8 cellular contexts compared by ENCODE assay signal in genomic region chr19:2474232-2475017, GRCh38. TPM values are rescaled to one million over a fixed set of nuclear protein-coding genes. Genes with fewer than 3 reads are reported as not detected.
A peak's percentile ranks its signal among the peaks of the same experiment; 100 is the strongest.
DNase-seq lines count a peak whose midpoint lies in the region; ATAC-seq and TF ChIP-seq lines count a peak whose summit lies in the region.

No MANE protein-coding gene starts in this region.

- intact Hi-C loops in activated T-helper 1 cell treated with anti-CD3 and anti-CD28 coated beads, Interleukin-12 subunit alpha, Interleukin-12 subunit beta, Interleukin-2, Interleukin-4 antibody, amounts not matched to agents 30 ng/mL and 10 ng/mL and 1 ng/mL, durations not matched to agents 14 hours and 24 hours and 36 hours (cut with micrococcal nuclease), result loop anchor here (1.0 to 10.0 kb wide), 9 partner anchors 18 to 563 kb away; partner anchors contain the start of genes LMNB2, SGTA, SLC39A3 and THOP1

- H3K9me3 ChIP-seq in HUES48 (ENCODE audit: control insufficient read depth, insufficient read depth, low read length) (no peaks in the 10 kb centered on the region), Peyer's patch (no peaks in the 10 kb centered on the region), fibroblast of lung (ENCODE audit: control insufficient read depth, insufficient read depth, low read depth, low read length) (no peaks in the 10 kb centered on the region)

- H3K4me1 ChIP-seq in HUES48 (ENCODE audit: control insufficient read depth, insufficient read depth, low read length), result no peaks in the 10 kb centered on the region; the same call in 1 of the 2 replicates
- H3K4me1 ChIP-seq in Peyer's patch, result peaks cover 3 to 30% (median 12%) of the 10 kb centered on the region in 4 donors
- peaks cover 4% of the 10 kb centered on the region for H3K4me1 ChIP-seq in fibroblast of lung (ENCODE audit: control insufficient read depth, extremely low read depth, insufficient read depth, low read length)

- H3K4me3 ChIP-seq in HUES48 (ENCODE audit: low read depth, low read length), result peak overlapping the region; percentile 39
- peak overlapping the region; percentile 68 to 94 (median 84) for H3K4me3 ChIP-seq in Peyer's patch
- H3K4me3 ChIP-seq in fibroblast of lung (replicated peaks in 1 of 4; ENCODE audit: control extremely low read depth in 1 of 4, insufficient read depth in 1 of 4, low read depth in 3 of 4, low read length in 4 of 4), result peak overlapping the region; percentile 43 to 92 (median 58)

- H4K20me1 ChIP-seq in fibroblast of lung (ENCODE audit: control insufficient read depth, extremely low read depth, insufficient read depth, low read length), result no peaks in the 10 kb centered on the region

- in situ Hi-C loops in ACHN (cut with HindIII; ENCODE audit: low pct_ligation_motif_present, low pct_unique_long_range_greater_than_20kb, low sequenced_read_pairs), result no loop called here

- no peaks in the 10 kb centered on the region for H3K36me3 ChIP-seq in HUES48 (ENCODE audit: control insufficient read depth, insufficient read depth, low read length)
- H3K36me3 ChIP-seq in Peyer's patch, result no peaks in the 10 kb centered on the region
- H3K36me3 ChIP-seq in fibroblast of lung (ENCODE audit: control insufficient read depth, insufficient read depth, low read length), result peaks cover 8% of the 10 kb centered on the region

- TF ChIP-seq POLR2A in Peyer's patch (IDR thresholded peaks at IDR 0.05), result no peak

- TF ChIP-seq CTCF in Peyer's patch (IDR thresholded peaks at IDR 0.05) (peak; percentile 98 to 100 (median 99)), fibroblast of lung (conservative IDR thresholded peaks at IDR 0.05 in 1 of 2, IDR thresholded peaks at IDR 0.05 in 1 of 2; ENCODE audit: low read depth in 1 of 2, low read length in 2 of 2) (peak; percentile 65 to 79)

- peaks cover 23% of the 10 kb centered on the region for H3K79me2 ChIP-seq in fibroblast of lung (ENCODE audit: control insufficient read depth, insufficient read depth, low read length)

- H3K9ac ChIP-seq in HUES48 (ENCODE audit: low read depth, low read length) (no peak overlapping the region), fibroblast of lung (ENCODE audit: insufficient read depth, low read length) (peak overlapping the region; percentile 59)

- H3K27me3 ChIP-seq in HUES48 (ENCODE audit: control insufficient read depth, insufficient read depth, low read length) (peaks cover 32% of the 10 kb centered on the region), Peyer's patch (no peaks in the 10 kb centered on the region), fibroblast of lung (ENCODE audit: control insufficient read depth, insufficient read depth, low read length) (no peaks in the 10 kb centered on the region)

- peaks cover 16% of the 10 kb centered on the region for H3K4me1 Mint-ChIP-seq in activated T-helper 1 cell treated with anti-CD3 and anti-CD28 coated beads, Interleukin-12 subunit alpha, Interleukin-12 subunit beta, Interleukin-2, Interleukin-4 antibody, amounts not matched to agents 30 ng/mL and 10 ng/mL and 1 ng/mL, durations not matched to agents 14 hours and 24 hours and 36 hours (ENCODE audit: low read depth)
- peaks cover 11 to 37% (median 24%) of the 10 kb centered on the region in 4 donors for H3K4me1 Mint-ChIP-seq in naive thymus-derived CD8-positive, alpha-beta T cell
- H3K4me1 Mint-ChIP-seq in stimulated activated memory B cell treated with anti-CD40 and anti-IgM and Interleukin-4, amounts not matched to agents 10 μg/mL and 1 μg/mL and 100 μg/mL, for 72 hours, result peaks cover 32% of the 10 kb centered on the region

- H2AFZ ChIP-seq in fibroblast of lung (ENCODE audit: low read length), result no peak overlapping the region

- H3K27ac ChIP-seq in HUES48 (ENCODE audit: low read depth, low read length) (peak overlapping the region; percentile 61), Peyer's patch (peak overlapping the region; percentile 76 to 92 (median 82)), fibroblast of lung (ENCODE audit: insufficient read depth, low read length) (peak overlapping the region; percentile 82)

- ATAC-seq in GM18867 (IDR thresholded peaks at IDR 0.05; ENCODE audit: unreplicated experiment), result peak; percentile 30
- peak; percentile 45 to 52 for ATAC-seq in naive thymus-derived CD8-positive, alpha-beta T cell
- ATAC-seq in stimulated activated memory B cell treated with anti-CD40 and anti-IgM and Interleukin-4, amounts not matched to agents 10 μg/mL and 1 μg/mL and 100 μg/mL, for 72 hours, result peak; percentile 60

- POLR2A ChIA-PET in naive thymus-derived CD8-positive, alpha-beta T cell (lab: Charles Lee), result interaction anchor here (0.5 to 6.1 kb wide), 12 partner anchors 20 to 190 kb away, joined by 3 to 346 read pairs (median 38); partner anchors contain the start of gene TIMM13

- H3K36me3 Mint-ChIP-seq in activated T-helper 1 cell treated with anti-CD3 and anti-CD28 coated beads, Interleukin-12 subunit alpha, Interleukin-12 subunit beta, Interleukin-2, Interleukin-4 antibody, amounts not matched to agents 30 ng/mL and 10 ng/mL and 1 ng/mL, durations not matched to agents 14 hours and 24 hours and 36 hours (ENCODE audit: low read depth), result peaks cover 23% of the 10 kb centered on the region
- H3K36me3 Mint-ChIP-seq in naive thymus-derived CD8-positive, alpha-beta T cell, result peaks cover 0 to 16% (median 3%) of the 10 kb centered on the region in 3 donors
- peaks cover 27% of the 10 kb centered on the region for H3K36me3 Mint-ChIP-seq in stimulated activated memory B cell treated with anti-CD40 and anti-IgM and Interleukin-4, amounts not matched to agents 10 μg/mL and 1 μg/mL and 100 μg/mL, for 72 hours

- peak overlapping the region; percentile 91 for H3K27ac Mint-ChIP-seq in activated T-helper 1 cell treated with anti-CD3 and anti-CD28 coated beads, Interleukin-12 subunit alpha, Interleukin-12 subunit beta, Interleukin-2, Interleukin-4 antibody, amounts not matched to agents 30 ng/mL and 10 ng/mL and 1 ng/mL, durations not matched to agents 14 hours and 24 hours and 36 hours
- peak overlapping the region in 8 of 10 donors; percentile 50 to 96 (median 90) for H3K27ac Mint-ChIP-seq in naive thymus-derived CD8-positive, alpha-beta T cell
- H3K27ac Mint-ChIP-seq in stimulated activated memory B cell treated with anti-CD40 and anti-IgM and Interleukin-4, amounts not matched to agents 10 μg/mL and 1 μg/mL and 100 μg/mL, for 72 hours, result peak overlapping the region; percentile 82

- H3K27me3 Mint-ChIP-seq in activated T-helper 1 cell treated with anti-CD3 and anti-CD28 coated beads, Interleukin-12 subunit alpha, Interleukin-12 subunit beta, Interleukin-2, Interleukin-4 antibody, amounts not matched to agents 30 ng/mL and 10 ng/mL and 1 ng/mL, durations not matched to agents 14 hours and 24 hours and 36 hours (ENCODE audit: insufficient read depth), result no peaks in the 10 kb centered on the region
- H3K27me3 Mint-ChIP-seq in naive thymus-derived CD8-positive, alpha-beta T cell, result peaks cover 0 to 5% (median 0%) of the 10 kb centered on the region in 5 donors
- no peaks in the 10 kb centered on the region for H3K27me3 Mint-ChIP-seq in stimulated activated memory B cell treated with anti-CD40 and anti-IgM and Interleukin-4, amounts not matched to agents 10 μg/mL and 1 μg/mL and 100 μg/mL, for 72 hours

- H3K4me2 ChIP-seq in fibroblast of lung (ENCODE audit: extremely low read depth, insufficient read depth, low read length), result peak overlapping the region; percentile 98

- no peaks in the 10 kb centered on the region for H3K9me3 Mint-ChIP-seq in activated T-helper 1 cell treated with anti-CD3 and anti-CD28 coated beads, Interleukin-12 subunit alpha, Interleukin-12 subunit beta, Interleukin-2, Interleukin-4 antibody, amounts not matched to agents 30 ng/mL and 10 ng/mL and 1 ng/mL, durations not matched to agents 14 hours and 24 hours and 36 hours
- peaks cover 0 to 3% (median 0%) of the 10 kb centered on the region in 9 donors for H3K9me3 Mint-ChIP-seq in naive thymus-derived CD8-positive, alpha-beta T cell
- H3K9me3 Mint-ChIP-seq in stimulated activated memory B cell treated with anti-CD40 and anti-IgM and Interleukin-4, amounts not matched to agents 10 μg/mL and 1 μg/mL and 100 μg/mL, for 72 hours, result no peaks in the 10 kb centered on the region

- DNase-seq in ACHN (peak; percentile 87), Peyer's patch (peak; percentile 85 to 91 (median 85)), fibroblast of lung (ENCODE audit: low read depth in 2 of 2) (peak; percentile 85 to 91)
- DNase-seq in activated T-helper 1 cell treated with anti-CD3 and anti-CD28 coated beads, Interleukin-12 subunit alpha, Interleukin-12 subunit beta, Interleukin-2, Interleukin-4 antibody, amounts not matched to agents 30 ng/mL and 10 ng/mL and 1 ng/mL, durations not matched to agents 14 hours and 24 hours and 36 hours (ENCODE audit: low spot score), result peak; percentile 87
- DNase-seq in naive thymus-derived CD8-positive, alpha-beta T cell, result peak; percentile 81 to 91 (median 88)

- H3K4me3 Mint-ChIP-seq in activated T-helper 1 cell treated with anti-CD3 and anti-CD28 coated beads, Interleukin-12 subunit alpha, Interleukin-12 subunit beta, Interleukin-2, Interleukin-4 antibody, amounts not matched to agents 30 ng/mL and 10 ng/mL and 1 ng/mL, durations not matched to agents 14 hours and 24 hours and 36 hours, result peak overlapping the region; percentile 93
- peak overlapping the region; percentile 81 to 99 (median 98) for H3K4me3 Mint-ChIP-seq in naive thymus-derived CD8-positive, alpha-beta T cell
- H3K4me3 Mint-ChIP-seq in stimulated activated memory B cell treated with anti-CD40 and anti-IgM and Interleukin-4, amounts not matched to agents 10 μg/mL and 1 μg/mL and 100 μg/mL, for 72 hours, result peak overlapping the region; percentile 100

RNA-seq across cellular contexts. Expression of gene GADD45B, which starts 1.5 kb away (rescaled TPM):
- total RNA-seq in Peyer's patch (100 to 1,000 TPM in 1 of 4 donors, 10 to 100 TPM in 3; 35.5 to 278 (median 54.9) TPM), fibroblast of lung (16.4 and 32.5 TPM in 2 replicates)
- total RNA-seq in activated T-helper 1 cell treated with anti-CD3 and anti-CD28 coated beads, Interleukin-12 subunit alpha, Interleukin-12 subunit beta, Interleukin-2, Interleukin-4 antibody, amounts not matched to agents 30 ng/mL and 10 ng/mL and 1 ng/mL, durations not matched to agents 14 hours and 24 hours and 36 hours, result 129 and 132 TPM in 2 replicates
- polyA plus RNA-seq in fibroblast of lung, result 61.7 and 72.8 TPM in 2 replicates
- 49.2 and 60.5 TPM in 2 replicates for polyA plus RNA-seq in fibroblast of lung (2012)
- polyA minus RNA-seq in fibroblast of lung (ENCODE audit: low replicate concordance), result 44.8 and 57.4 TPM in 2 replicates
- 100 to 1,000 TPM; 108 to 115 TPM for total RNA-seq in naive thymus-derived CD8-positive, alpha-beta T cell
- polyA plus RNA-seq in naive thymus-derived CD8-positive, alpha-beta T cell, result 10 to 100 TPM; 41.0 to 57.3 (median 43.8) TPM

RNA-seq across cellular contexts. Expression of gene LMNB2, which starts 17.7 kb away (rescaled TPM):
- total RNA-seq in Peyer's patch (10 to 100 TPM; 21.0 to 52.8 (median 21.4) TPM), fibroblast of lung (47.0 and 56.3 TPM in 2 replicates)
- 109 and 116 TPM in 2 replicates for total RNA-seq in activated T-helper 1 cell treated with anti-CD3 and anti-CD28 coated beads, Interleukin-12 subunit alpha, Interleukin-12 subunit beta, Interleukin-2, Interleukin-4 antibody, amounts not matched to agents 30 ng/mL and 10 ng/mL and 1 ng/mL, durations not matched to agents 14 hours and 24 hours and 36 hours
- polyA plus RNA-seq in fibroblast of lung, result 41.6 and 94.8 TPM in 2 replicates
- polyA plus RNA-seq in fibroblast of lung (2012), result 40.7 and 92.7 TPM in 2 replicates
- polyA minus RNA-seq in fibroblast of lung (ENCODE audit: low replicate concordance), result 62.0 and 80.7 TPM in 2 replicates
- total RNA-seq in naive thymus-derived CD8-positive, alpha-beta T cell, result 10 to 100 TPM; 17.3 to 19.6 TPM
- polyA plus RNA-seq in naive thymus-derived CD8-positive, alpha-beta T cell, result 10 to 100 TPM in 1 of 3 donors, 1 to 10 TPM in 2; 5.4 to 10.5 (median 7.4) TPM

RNA-seq across cellular contexts. Expression of gene TIMM13, which starts 47.0 kb away (rescaled TPM):
- total RNA-seq in Peyer's patch (10 to 100 TPM; 28.1 to 44.4 (median 44.0) TPM), fibroblast of lung (23.9 and 27.6 TPM in 2 replicates)
- total RNA-seq in activated T-helper 1 cell treated with anti-CD3 and anti-CD28 coated beads, Interleukin-12 subunit alpha, Interleukin-12 subunit beta, Interleukin-2, Interleukin-4 antibody, amounts not matched to agents 30 ng/mL and 10 ng/mL and 1 ng/mL, durations not matched to agents 14 hours and 24 hours and 36 hours, result 178 and 185 TPM in 2 replicates
- 14.1 and 19.5 TPM in 2 replicates for polyA plus RNA-seq in fibroblast of lung
- polyA plus RNA-seq in fibroblast of lung (2012), result 62.4 and 96.2 TPM in 2 replicates
- polyA minus RNA-seq in fibroblast of lung (ENCODE audit: low replicate concordance), result 6.5 and 12.5 TPM in 2 replicates
- 10 to 100 TPM; 33.6 to 38.3 TPM for total RNA-seq in naive thymus-derived CD8-positive, alpha-beta T cell
- polyA plus RNA-seq in naive thymus-derived CD8-positive, alpha-beta T cell, result 10 to 100 TPM; 74.4 to 92.2 (median 83.0) TPM

Comparison
In these comparisons a context has a peak if more than half of its experiments do, and no peak if none do; other contexts are left out.
1. Peak in every context shown above with its lines: DNase-seq, ATAC-seq, H3K4me3 ChIP-seq and H3K27ac ChIP-seq.